ENCODE assay signal across 12 cellular contexts in genomic region chr15:66404532-66404931, GRCh38. TPM values are rescaled to one million over a fixed set of nuclear protein-coding genes. Genes with fewer than 3 reads are reported as not detected.
A peak's percentile ranks its signal among the peaks of the same experiment; 100 is the strongest.
DNase-seq lines count a peak whose midpoint lies in the region; TF ChIP-seq lines count a peak whose summit lies in the region.
"Had no signal": no experiment of that assay in that cellular context is flagged by ENCODE, and none has a peak within 500 bp of the region (broad histone marks: within the 10 kb centered on the region; RNA-seq: fewer than 3 reads in every experiment).

No MANE protein-coding gene starts in this region.

- H3K9me3 ChIP-seq in HUES6 (ENCODE audit: control insufficient read depth, insufficient read depth, low read depth, low read length) = no peaks in the 10 kb centered on the region

- DNase-seq in GF-D8 (lab: John Stamatoyannopoulos, UW) (peak; percentile 42), nephron progenitor cell (peak; percentile 20), NCI-H446 treated with DMSO at 0.1 percent for 48 hours (lab: John Stamatoyannopoulos, UW) (no peak), NCI-H1930 (lab: John Stamatoyannopoulos, UW) (no peak), occipital lobe (lab: John Stamatoyannopoulos, UW) (no peak)
- DNase-seq: DMS79, dorsolateral prefrontal cortex, HFFc6, NCI-H446 had no signal

- no peaks in the 10 kb centered on the region for H3K36me3 ChIP-seq in HUES6 (ENCODE audit: control insufficient read depth, insufficient read depth, low read length)

- H3K27ac Mint-ChIP-seq in dendritic cell treated with granulocyte-macrophage colony-stimulating factor and Interleukin-4, amounts not matched to agents 40 ng/mL and 50 ng/mL, for 4 days = peak overlapping the region; percentile 8
- peak overlapping the region; percentile 64 for H3K27ac Mint-ChIP-seq in nephron progenitor cell
- H3K27ac Mint-ChIP-seq: activated T-helper 2 cell treated with anti-CD3 and anti-CD28 coated beads, Interferon-gamma antibody, Interleukin-2, Interleukin-4, amounts not matched to agents 10 μg/mL and 5 μg/mL and 100 μg/mL, durations not matched to agents 14 hours and 24 hours and 36 hours; HFFc6 had no signal

- H3K4me1 Mint-ChIP-seq in dendritic cell treated with granulocyte-macrophage colony-stimulating factor and Interleukin-4, amounts not matched to agents 40 ng/mL and 50 ng/mL, for 4 days (ENCODE audit: low read depth) = peaks cover 85% of the 10 kb centered on the region
- peaks cover 69% of the 10 kb centered on the region for H3K4me1 Mint-ChIP-seq in nephron progenitor cell

- peak overlapping the region; percentile 33; the same call in 1 of the 2 replicates for H3K27ac ChIP-seq in HUES6 (ENCODE audit: low read depth, low read length)

- H3K4me1 ChIP-seq in HUES6 (ENCODE audit: control insufficient read depth, insufficient read depth, low read length) = peaks cover 61% of the 10 kb centered on the region

- H3K27me3 Mint-ChIP-seq in dendritic cell treated with granulocyte-macrophage colony-stimulating factor and Interleukin-4, amounts not matched to agents 40 ng/mL and 50 ng/mL, for 4 days = no peaks in the 10 kb centered on the region
- no peaks in the 10 kb centered on the region for H3K27me3 Mint-ChIP-seq in nephron progenitor cell (ENCODE audit: low read depth, poor library complexity)

- H3K27me3 ChIP-seq in HUES6 (ENCODE audit: control insufficient read depth, insufficient read depth, low read length) = no peaks in the 10 kb centered on the region
- H3K27me3 ChIP-seq: dorsolateral prefrontal cortex had no signal

- peaks cover 27% of the 10 kb centered on the region for H3K36me3 Mint-ChIP-seq in dendritic cell treated with granulocyte-macrophage colony-stimulating factor and Interleukin-4, amounts not matched to agents 40 ng/mL and 50 ng/mL, for 4 days (ENCODE audit: low read depth)
- H3K36me3 Mint-ChIP-seq in nephron progenitor cell (ENCODE audit: low read depth) = peaks cover 11% of the 10 kb centered on the region

- peak; percentile 19 for TF ChIP-seq CTCF in nephron progenitor cell (IDR thresholded peaks at IDR 0.05)

- intact Hi-C loops in dendritic cell treated with granulocyte-macrophage colony-stimulating factor and Interleukin-4, amounts not matched to agents 40 ng/mL and 50 ng/mL, for 4 days (cut with micrococcal nuclease) = no loop called here

- peak overlapping the region; percentile 25; the same call in 1 of the 2 replicates for H3K4me3 ChIP-seq in HUES6 (ENCODE audit: low read depth, low read length)
- H3K4me3 ChIP-seq: dorsolateral prefrontal cortex had no signal

- H3K9ac ChIP-seq in HUES6 (ENCODE audit: low read length) = no peak overlapping the region

- no peak overlapping the region for H3K4me3 Mint-ChIP-seq in dendritic cell treated with granulocyte-macrophage colony-stimulating factor and Interleukin-4, amounts not matched to agents 40 ng/mL and 50 ng/mL, for 4 days
- H3K4me3 Mint-ChIP-seq in nephron progenitor cell = peak overlapping the region; percentile 18
- H3K4me3 Mint-ChIP-seq: HFFc6 had no signal

- H3K9me3 Mint-ChIP-seq in dendritic cell treated with granulocyte-macrophage colony-stimulating factor and Interleukin-4, amounts not matched to agents 40 ng/mL and 50 ng/mL, for 4 days = no peaks in the 10 kb centered on the region
- no peaks in the 10 kb centered on the region for H3K9me3 Mint-ChIP-seq in nephron progenitor cell
- H3K9me3 Mint-ChIP-seq: activated T-helper 2 cell treated with anti-CD3 and anti-CD28 coated beads, Interferon-gamma antibody, Interleukin-2, Interleukin-4, amounts not matched to agents 10 μg/mL and 5 μg/mL and 100 μg/mL, durations not matched to agents 14 hours and 24 hours and 36 hours; HFFc6 had no signal

RNA-seq across cellular contexts. Expression of gene MAP2K1, which starts 17.8 kb away (rescaled TPM):
- total RNA-seq in occipital lobe = 26.4 TPM

RNA-seq across cellular contexts. Expression of gene TIPIN, which starts 48.0 kb away (rescaled TPM):
- total RNA-seq in occipital lobe = 19.8 TPM

Comparison
In these comparisons a context has a peak if more than half of its experiments do, and no peak if none do; other contexts are left out.
1. DNase-seq: peak in GF-D8 (single experiment) and nephron progenitor cell (single experiment); none in NCI-H446 treated with DMSO at 0.1 percent for 48 hours (single experiment), NCI-H1930 (0 of 2) and occipital lobe (single experiment).